ENCODE assay signal across 11 cellular contexts in genomic region chr10:794382-794956, GRCh38.
DNase-seq lines count a peak whose midpoint lies in the region; ATAC-seq and TF ChIP-seq lines count a peak whose summit lies in the region.
"Had no signal": no experiment of that assay in that cellular context is flagged by ENCODE, and none has a peak within 500 bp of the region (broad histone marks: within the 10 kb centered on the region; RNA-seq: fewer than 3 reads in every experiment).

No MANE protein-coding gene starts in this region.

- no peak for TF ChIP-seq EP300 in gastroesophageal sphincter (IDR thresholded peaks at IDR 0.05)

- H3K36me3 Mint-ChIP-seq in T-helper 2 cell treated with Interferon-gamma antibody and Interleukin-4, amounts not matched to agents 5 μg/mL and 100 μg/mL, for 36 hours (ENCODE audit: low read depth), result peaks cover 12% of the 10 kb centered on the region

- TF ChIP-seq POLR2A in gastroesophageal sphincter (IDR thresholded peaks at IDR 0.05), result no peak

- no peaks in the 10 kb centered on the region for H3K9me3 ChIP-seq in gastroesophageal sphincter

- no peak overlapping the region for H3K4me3 ChIP-seq in gastroesophageal sphincter

- no peak overlapping the region for H3K27ac ChIP-seq in gastroesophageal sphincter

- WGBS in gastroesophageal sphincter (ENCODE audit: low coverage in 1 of 2), 2 donors, result 67 to 96% methylated on average over 1 to 3 of the region's 7 CpGs

- no peaks in the 10 kb centered on the region for H3K36me3 ChIP-seq in gastroesophageal sphincter

- no peaks in the 10 kb centered on the region for H3K4me1 Mint-ChIP-seq in T-helper 2 cell treated with Interferon-gamma antibody and Interleukin-4, amounts not matched to agents 5 μg/mL and 100 μg/mL, for 36 hours (ENCODE audit: low read depth)

- H3K4me3 Mint-ChIP-seq in T-helper 2 cell treated with Interferon-gamma antibody and Interleukin-4, amounts not matched to agents 5 μg/mL and 100 μg/mL, for 36 hours, result no peak overlapping the region

- DNase-seq in A172 (ENCODE audit: low spot score) (peak; percentile 27), ELR (ENCODE audit: low read depth) (peak; percentile 59), left ventricle myocardium superior (no peak)
- no peak for DNase-seq in T-helper 2 cell treated with Interferon-gamma antibody and Interleukin-4, amounts not matched to agents 5 μg/mL and 100 μg/mL, for 36 hours (ENCODE audit: low spot score)
- DNase-seq: activated CD4-positive, alpha-beta T cell treated with anti-CD3 and anti-CD28 coated beads, Interleukin-2, amount 50 U/mL, for 1 hour; DMS79; retina had no signal

- peak; percentile 24 for ATAC-seq in SK-N-SH treated with all-trans-retinoic acid at 6 μM for 48 hours
- peak; percentile 75 for ATAC-seq in left ventricle myocardium superior
- no peak for ATAC-seq in gastroesophageal sphincter
- ATAC-seq in HG03342 (IDR thresholded peaks at IDR 0.05; ENCODE audit: unreplicated experiment), result no peak
- ATAC-seq in HG02588 (IDR thresholded peaks at IDR 0.05; ENCODE audit: unreplicated experiment), result no peak

- no peak overlapping the region for H3K27ac Mint-ChIP-seq in T-helper 2 cell treated with Interferon-gamma antibody and Interleukin-4, amounts not matched to agents 5 μg/mL and 100 μg/mL, for 36 hours

- H3K9me3 Mint-ChIP-seq in T-helper 2 cell treated with Interferon-gamma antibody and Interleukin-4, amounts not matched to agents 5 μg/mL and 100 μg/mL, for 36 hours, result peaks cover 27% of the 10 kb centered on the region

- H3K27me3 ChIP-seq in gastroesophageal sphincter, result no peaks in the 10 kb centered on the region

- no peaks in the 10 kb centered on the region for H3K27me3 Mint-ChIP-seq in T-helper 2 cell treated with Interferon-gamma antibody and Interleukin-4, amounts not matched to agents 5 μg/mL and 100 μg/mL, for 36 hours (ENCODE audit: low read depth)

- intact Hi-C loops in left ventricle myocardium superior (cut with micrococcal nuclease), result no loop called here

- peaks cover 0 to 6% (median 0%) of the 10 kb centered on the region in 3 donors for H3K4me1 ChIP-seq in gastroesophageal sphincter

- peak in 2 of 4 experiments; percentile 7 to 15 for TF ChIP-seq CTCF in gastroesophageal sphincter (IDR thresholded peaks at IDR 0.05)

TF ChIP-seq in SK-N-SH treated with all-trans-retinoic acid at 6 μM for 48 hours, 23 proteins besides CTCF, POLR2A, EP300 and RAD21:
- TF ChIP-seq ZNF565 (CRISPR knock-in tag; conservative IDR thresholded peaks at IDR 0.05; ENCODE audit: low read depth) (no peak), PATZ1 (CRISPR knock-in tag; IDR thresholded peaks at IDR 0.05; ENCODE audit: borderline replicate concordance) (no peak), TSHZ2 (CRISPR knock-in tag; IDR thresholded peaks at IDR 0.05) (no peak), ISL1 (CRISPR knock-in tag; IDR thresholded peaks at IDR 0.05) (no peak), ZFP30 (CRISPR knock-in tag; IDR thresholded peaks at IDR 0.05) (no peak), ZC3H10 (CRISPR knock-in tag; IDR thresholded peaks at IDR 0.05) (no peak), ZNF8 (CRISPR knock-in tag; IDR thresholded peaks at IDR 0.05) (no peak), SNAI2 (CRISPR knock-in tag; IDR thresholded peaks at IDR 0.05) (no peak), TCF4 (CRISPR knock-in tag; IDR thresholded peaks at IDR 0.05; ENCODE audit: borderline replicate concordance) (no peak), POU6F1 (CRISPR knock-in tag; IDR thresholded peaks at IDR 0.05; ENCODE audit: borderline replicate concordance, low read depth) (no peak), ESRRG (CRISPR knock-in tag; IDR thresholded peaks at IDR 0.05) (no peak), PPARA (CRISPR knock-in tag; IDR thresholded peaks at IDR 0.05; ENCODE audit: borderline replicate concordance) (no peak), ZNF70 (CRISPR knock-in tag; IDR thresholded peaks at IDR 0.05) (no peak), TOX (CRISPR knock-in tag; IDR thresholded peaks at IDR 0.05; ENCODE audit: borderline replicate concordance) (no peak), CSDC2 (CRISPR knock-in tag; IDR thresholded peaks at IDR 0.05) (no peak), RARB (CRISPR knock-in tag; IDR thresholded peaks at IDR 0.05) (no peak), CSRNP3 (CRISPR knock-in tag; IDR thresholded peaks at IDR 0.05) (no peak), GLIS3 (CRISPR knock-in tag; IDR thresholded peaks at IDR 0.05) (no peak), ARNTL (CRISPR knock-in tag; IDR thresholded peaks at IDR 0.05; ENCODE audit: borderline replicate concordance, low read depth) (no peak), CREB5 (CRISPR knock-in tag; IDR thresholded peaks at IDR 0.05; ENCODE audit: low read depth) (no peak)
TF ChIP-seq in SK-N-SH treated with all-trans-retinoic acid at 6 μM for 48 hours: peak in this region for 0.

Comparison
In these comparisons a context has a peak if more than half of its experiments do, and no peak if none do; other contexts are left out.
1. DNase-seq: peak in A172 (single experiment) and ELR (single experiment); none in left ventricle myocardium superior (single experiment) and T-helper 2 cell treated with Interferon-gamma antibody and Interleukin-4, amounts not matched to agents 5 μg/mL and 100 μg/mL, for 36 hours (single experiment).
2. ATAC-seq: peak in SK-N-SH treated with all-trans-retinoic acid at 6 μM for 48 hours (single experiment) and left ventricle myocardium superior (single experiment); none in gastroesophageal sphincter (single experiment), HG03342 (single experiment) and HG02588 (single experiment).